Comparison of ENCODE assay signal across 10 cellular contexts in the genomic region with DNA sequence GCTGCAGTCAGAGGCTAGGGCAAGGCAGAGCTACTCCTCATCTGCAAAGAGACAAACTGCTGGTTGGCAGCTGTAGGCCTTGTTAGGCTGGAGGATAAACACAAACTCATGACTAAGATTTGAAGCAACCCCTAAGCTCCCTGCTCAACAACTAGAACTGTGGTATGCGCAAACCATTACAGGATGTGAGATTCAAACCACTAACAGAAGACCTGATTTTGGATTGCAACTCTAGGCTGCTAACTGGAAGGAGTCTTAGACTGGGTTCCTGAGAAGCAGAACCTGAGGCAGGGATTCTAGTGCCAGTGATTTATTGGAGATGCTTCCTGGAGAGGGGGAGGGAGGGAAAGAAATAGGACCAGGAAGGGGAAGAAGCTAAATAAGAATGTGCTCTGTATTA.
DNase-seq lines count a peak whose midpoint lies in the region; ATAC-seq lines count a peak whose summit lies in the region.
"Had no signal": no experiment of that assay in that cellular context is flagged by ENCODE, and none has a peak within 500 bp of the region (broad histone marks: within the 10 kb centered on the region; RNA-seq: fewer than 3 reads in every experiment).

No MANE protein-coding gene starts in this region.

- H3K27ac Mint-ChIP-seq in T-helper 1 cell treated with Interleukin-12 subunit alpha and Interleukin-12 subunit beta and Interleukin-4 antibody, amounts not matched to agents 30 μg/mL and 1 μg/mL, for 36 hours, result peak overlapping the region; percentile 80
- H3K27ac Mint-ChIP-seq in stimulated activated effector memory CD8-positive, alpha-beta T cell treated with anti-CD3 and anti-CD28 coated beads, Interleukin-12 subunit alpha, Interleukin-12 subunit beta, amount 100 ng/mL, for 72 hours, result no peak overlapping the region

- H3K36me3 Mint-ChIP-seq in T-helper 1 cell treated with Interleukin-12 subunit alpha and Interleukin-12 subunit beta and Interleukin-4 antibody, amounts not matched to agents 30 μg/mL and 1 μg/mL, for 36 hours (ENCODE audit: low read depth), result peaks cover 7% of the 10 kb centered on the region
- H3K36me3 Mint-ChIP-seq in stimulated activated effector memory CD8-positive, alpha-beta T cell treated with anti-CD3 and anti-CD28 coated beads, Interleukin-12 subunit alpha, Interleukin-12 subunit beta, amount 100 ng/mL, for 72 hours, result peaks cover 25% of the 10 kb centered on the region

- H3K9me3 Mint-ChIP-seq in T-helper 1 cell treated with Interleukin-12 subunit alpha and Interleukin-12 subunit beta and Interleukin-4 antibody, amounts not matched to agents 30 μg/mL and 1 μg/mL, for 36 hours, result no peaks in the 10 kb centered on the region
- H3K9me3 Mint-ChIP-seq in stimulated activated effector memory CD8-positive, alpha-beta T cell treated with anti-CD3 and anti-CD28 coated beads, Interleukin-12 subunit alpha, Interleukin-12 subunit beta, amount 100 ng/mL, for 72 hours, result no peaks in the 10 kb centered on the region

- peak; percentile 17 for DNase-seq in activated effector memory CD4-positive, alpha-beta T cell treated with Interleukin-2 at 50 U/mL for 16 hours
- DNase-seq in activated effector memory CD4-positive, alpha-beta T cell treated with anti-CD3 and anti-CD28 coated beads, Interleukin-2, amount 50 U/mL, for 16 hours, result no peak
- DNase-seq in stimulated activated effector memory CD8-positive, alpha-beta T cell treated with anti-CD3 and anti-CD28 coated beads, Interleukin-12 subunit alpha, Interleukin-12 subunit beta, amount 100 ng/mL, for 72 hours (ENCODE audit: low spot score in 2 of 2), result peak in 1 of 2 donors; percentile 25
- DNase-seq in amygdala (lab: John Stamatoyannopoulos, UW) (no peak), NCI-H1048 (lab: John Stamatoyannopoulos, UW) (no peak), NCI-H1092 treated with DMSO at 0.1 percent for 48 hours (lab: John Stamatoyannopoulos, UW) (no peak)
- DNase-seq: AML-193, nucleus accumbens had no signal

- no peaks in the 10 kb centered on the region for H3K27me3 Mint-ChIP-seq in T-helper 1 cell treated with Interleukin-12 subunit alpha and Interleukin-12 subunit beta and Interleukin-4 antibody, amounts not matched to agents 30 μg/mL and 1 μg/mL, for 36 hours (ENCODE audit: low read depth)

- H3K4me1 Mint-ChIP-seq in T-helper 1 cell treated with Interleukin-12 subunit alpha and Interleukin-12 subunit beta and Interleukin-4 antibody, amounts not matched to agents 30 μg/mL and 1 μg/mL, for 36 hours (ENCODE audit: low read depth), result peaks cover 41% of the 10 kb centered on the region
- H3K4me1 Mint-ChIP-seq in stimulated activated effector memory CD8-positive, alpha-beta T cell treated with anti-CD3 and anti-CD28 coated beads, Interleukin-12 subunit alpha, Interleukin-12 subunit beta, amount 100 ng/mL, for 72 hours, result peaks cover 47% of the 10 kb centered on the region

- peak; percentile 94 for ATAC-seq in HG02852 (IDR thresholded peaks at IDR 0.05; ENCODE audit: unreplicated experiment)
- peak; percentile 100 for ATAC-seq in stimulated activated effector memory CD8-positive, alpha-beta T cell treated with anti-CD3 and anti-CD28 coated beads, Interleukin-12 subunit alpha, Interleukin-12 subunit beta, amount 100 ng/mL, for 72 hours

- H3K4me3 Mint-ChIP-seq in T-helper 1 cell treated with Interleukin-12 subunit alpha and Interleukin-12 subunit beta and Interleukin-4 antibody, amounts not matched to agents 30 μg/mL and 1 μg/mL, for 36 hours, result peak overlapping the region; percentile 43
- H3K4me3 Mint-ChIP-seq in stimulated activated effector memory CD8-positive, alpha-beta T cell treated with anti-CD3 and anti-CD28 coated beads, Interleukin-12 subunit alpha, Interleukin-12 subunit beta, amount 100 ng/mL, for 72 hours, result peak overlapping the region; percentile 18
